ENCODE assay signal across 14 cellular contexts in genomic region chr5:35313296-35313695, GRCh38.
DNase-seq lines count a peak whose midpoint lies in the region; ATAC-seq and TF ChIP-seq lines count a peak whose summit lies in the region.
"Had no signal": no experiment of that assay in that cellular context is flagged by ENCODE, and none has a peak within 500 bp of the region (broad histone marks: within the 10 kb centered on the region; RNA-seq: fewer than 3 reads in every experiment).

No MANE protein-coding gene starts in this region.

- no peak overlapping the region for H3K4me3 ChIP-seq in epithelial cell of proximal tubule (ENCODE audit: low read depth, low read length)
- no peak overlapping the region for H3K4me3 ChIP-seq in suprapubic skin
- no peak overlapping the region for H3K4me3 ChIP-seq in heart right ventricle

- H3K27me3 ChIP-seq in suprapubic skin: no peaks in the 10 kb centered on the region
- H3K27me3 ChIP-seq in heart right ventricle: no peaks in the 10 kb centered on the region
- H3K27me3 ChIP-seq: neutrophil had no signal

- no peak for TF ChIP-seq POLR2A in suprapubic skin (IDR thresholded peaks at IDR 0.05)

- H3K36me3 ChIP-seq in suprapubic skin: no peaks in the 10 kb centered on the region
- H3K36me3 ChIP-seq in heart right ventricle: no peaks in the 10 kb centered on the region
- H3K36me3 ChIP-seq: neutrophil had no signal

- no peak overlapping the region for H3K27ac ChIP-seq in RWPE1
- H3K27ac ChIP-seq in suprapubic skin: no peak overlapping the region
- no peak overlapping the region for H3K27ac ChIP-seq in heart right ventricle
- H3K27ac ChIP-seq: neutrophil had no signal

- 26% methylated on average over 2 of the region's 2 CpGs for WGBS in suprapubic skin
- WGBS in heart right ventricle, 2 donors: 39 to 56% methylated on average over 2 of the region's 2 CpGs

- CTCF ChIA-PET in RWPE1 (lab: Yijun Ruan, JAX): no interaction called here

- POLR2A ChIA-PET in RWPE1 (lab: Yijun Ruan, JAX; ENCODE audit: low non-redundant PET): no interaction called here

- DNase-seq in HS-27A (ENCODE audit: low read depth): peak; percentile 22
- DNase-seq in RWPE1 (ENCODE audit: low spot score): peak; percentile 49
- DNase-seq in epithelial cell of proximal tubule (ENCODE audit: low read depth): peak; percentile 40
- peak; percentile 28 for DNase-seq in smooth muscle cell of the brain vasculature (ENCODE audit: low read depth, low spot score)
- no peak for DNase-seq in suprapubic skin (ENCODE audit: low spot score in 2 of 2)
- DNase-seq in heart right ventricle: no peak
- DNase-seq: activated CD4-positive, alpha-beta T cell treated with anti-CD3 and anti-CD28 coated beads, Interleukin-2, amount 10 ng/mL, durations not matched to agents 7 days and 5 days; left ventricle myocardium superior; NCI-H1048; NCI-H524 treated with DMSO at 0.1 percent for 48 hours; stimulated activated naive CD4-positive, alpha-beta T cell had no signal

- intact Hi-C loops in heart right ventricle (cut with DNase I): no loop called here

- H3K4me1 ChIP-seq in suprapubic skin (peaks cover 21% of the 10 kb centered on the region), heart right ventricle (peaks cover 0 to 4% (median 0%) of the 10 kb centered on the region in 9 donors)

- H3K9me3 ChIP-seq in suprapubic skin: no peaks in the 10 kb centered on the region
- no peaks in the 10 kb centered on the region for H3K9me3 ChIP-seq in heart right ventricle
- H3K9me3 ChIP-seq: neutrophil had no signal

- TF ChIP-seq CTCF in RWPE1 (conservative IDR thresholded peaks at IDR 0.05; ENCODE audit: low read depth) (no peak), epithelial cell of proximal tubule (conservative IDR thresholded peaks at IDR 0.05; ENCODE audit: low read depth, low read length) (no peak), suprapubic skin (IDR thresholded peaks at IDR 0.05) (no peak), heart right ventricle (IDR thresholded peaks at IDR 0.05) (no peak)

- no peak for TF ChIP-seq EP300 in suprapubic skin (IDR thresholded peaks at IDR 0.05)

- ATAC-seq in HG02973 (IDR thresholded peaks at IDR 0.05; ENCODE audit: unreplicated experiment) (no peak), heart right ventricle (no peak)
- ATAC-seq: HCT116, left ventricle myocardium superior had no signal

Comparison
In these comparisons a context has a peak if more than half of its experiments do, and no peak if none do; other contexts are left out.
1. DNase-seq: peak in HS-27A (single experiment), RWPE1 (single experiment), epithelial cell of proximal tubule (single experiment) and smooth muscle cell of the brain vasculature (single experiment); none in suprapubic skin (0 of 2) and heart right ventricle (0 of 2).